ENCODE assay signal across 19 cellular contexts in genomic region chr5:164233796-164234195, GRCh38.
DNase-seq lines count a peak whose midpoint lies in the region; ATAC-seq and TF ChIP-seq lines count a peak whose summit lies in the region.
"Had no signal": no experiment of that assay in that cellular context is flagged by ENCODE, and none has a peak within 500 bp of the region (broad histone marks: within the 10 kb centered on the region; RNA-seq: fewer than 3 reads in every experiment).

No MANE protein-coding gene starts in this region.

- peak overlapping the region; percentile 47 for H3K27ac ChIP-seq in osteoblast (ENCODE audit: low read depth, low read length)
- H3K27ac ChIP-seq: left ventricle myocardium inferior had no signal

- no peak for ATAC-seq in GM21515 (IDR thresholded peaks at IDR 0.05; ENCODE audit: unreplicated experiment)
- ATAC-seq: activated CD8-positive, alpha-beta T cell treated with anti-CD3 and anti-CD28 coated beads, Interleukin-2, amount 10 ng/mL, durations not matched to agents 7 days and 5 days; activated T-cell treated with anti-CD3 and anti-CD28 coated beads, Interleukin-2, amount 50 U/mL, for 4 hours; sciatic nerve; stimulated activated naive CD8-positive, alpha-beta T cell treated with anti-CD3 and anti-CD28 coated beads, Interleukin-15, amount 100 ng/mL, for 72 hours had no signal

- H3K9me3 ChIP-seq in osteoblast (ENCODE audit: low read depth, low read length): no peaks in the 10 kb centered on the region

- CTCF ChIA-PET in Calu3 (lab: Charles Lee): interaction anchor here (0.5 to 0.7 kb wide), 2 partner anchors 30 to 36 kb away, joined by 3 to 4 read pairs; no protein-coding TSS in a partner anchor

- peak; percentile 23 for DNase-seq in Calu3
- DNase-seq in astrocyte of the cerebellum (ENCODE audit: low read depth): peak; percentile 82
- DNase-seq in fibroblast of the aortic adventitia (ENCODE audit: low read depth): peak; percentile 70
- no peak for DNase-seq in osteoblast (ENCODE audit: insufficient read length, low spot score, missing footprints)
- DNase-seq in NCI-H510A (lab: John Stamatoyannopoulos, UW): no peak
- DNase-seq in hippocampal formation (lab: John Stamatoyannopoulos, UW): no peak
- DNase-seq in HUDEP-2 (lab: John Stamatoyannopoulos, UW; ENCODE audit: unreplicated experiment in 76 of 76): no peak
- DNase-seq: activated CD8-positive, alpha-beta T cell treated with anti-CD3 and anti-CD28 coated beads, Interleukin-2, amount 10 ng/mL, durations not matched to agents 7 days and 5 days; activated T-cell treated with anti-CD3 and anti-CD28 coated beads, Interleukin-2, amount 50 U/mL, for 4 hours; effector CD8-positive, alpha-beta T cell; IMR-90; left ventricle myocardium inferior; NCI-H187; NCI-H446 treated with DMSO at 0.1 percent for 48 hours; stimulated activated CD4-positive, alpha-beta T cell treated with anti-CD3 and anti-CD28 coated beads, Interleukin-1b, Interleukin-23, amount 100 ng/mL, for 48 hours; stimulated activated naive CD8-positive, alpha-beta T cell treated with anti-CD3 and anti-CD28 coated beads, Interleukin-15, amount 100 ng/mL, for 72 hours had no signal

- no TSS peak for BruUV-seq in Calu3 (replicated peaks; lab: Mats Ljungman, UMichigan)

- no peaks in the 10 kb centered on the region for H3K79me2 ChIP-seq in osteoblast (ENCODE audit: insufficient read depth, low read length)

- H3K4me1 Mint-ChIP-seq in Calu3 (ENCODE audit: low read depth, unreplicated experiment): peaks cover 37% of the 10 kb centered on the region
- H3K4me1 Mint-ChIP-seq: stimulated activated naive CD8-positive, alpha-beta T cell treated with anti-CD3 and anti-CD28 coated beads, Interleukin-15, amount 100 ng/mL, for 72 hours had no signal

- no peaks in the 10 kb centered on the region for H4K20me1 ChIP-seq in osteoblast (ENCODE audit: insufficient read depth, low read length)

- no peak overlapping the region for H3K4me2 ChIP-seq in osteoblast (ENCODE audit: insufficient read depth, low read length)

- no peaks in the 10 kb centered on the region for H3K27me3 ChIP-seq in osteoblast (ENCODE audit: insufficient read depth, low read length)

- peak overlapping the region; percentile 50 for H2AFZ ChIP-seq in osteoblast (ENCODE audit: low read length)

- peaks cover 44% of the 10 kb centered on the region for H3K4me1 ChIP-seq in osteoblast (ENCODE audit: insufficient read depth, low read length)
- H3K4me1 ChIP-seq: left ventricle myocardium inferior had no signal

- H3K4me3 ChIP-seq in astrocyte of the cerebellum (ENCODE audit: low read depth, low read length) (no peak overlapping the region), fibroblast of the aortic adventitia (ENCODE audit: low read depth, low read length) (no peak overlapping the region), osteoblast (ENCODE audit: insufficient read depth, low read length) (no peak overlapping the region)
- H3K4me3 ChIP-seq: left ventricle myocardium inferior had no signal

- H3K4me3 Mint-ChIP-seq in Calu3 (ENCODE audit: low read depth, unreplicated experiment): no peak overlapping the region
- H3K4me3 Mint-ChIP-seq: activated CD8-positive, alpha-beta T cell treated with anti-CD3 and anti-CD28 coated beads, Interleukin-2, amount 10 ng/mL, durations not matched to agents 7 days and 5 days; activated naive CD8-positive, alpha-beta T cell; activated T-cell treated with anti-CD3 and anti-CD28 coated beads, Interleukin-2, amount 50 U/mL, for 4 hours; stimulated activated naive CD8-positive, alpha-beta T cell treated with anti-CD3 and anti-CD28 coated beads, Interleukin-15, amount 100 ng/mL, for 72 hours had no signal

- in situ Hi-C loops in astrocyte of the cerebellum (cut with HindIII; ENCODE audit: low sequenced_read_pairs): no loop called here

- intact Hi-C loops in Calu3 (cut with micrococcal nuclease; ENCODE audit: unreplicated experiment): loop anchor here (2.0 kb wide), 2 partner anchors 29 to 43 kb away; no protein-coding TSS in a partner anchor

- H3K36me3 ChIP-seq in osteoblast (ENCODE audit: insufficient read depth, low read length): no peaks in the 10 kb centered on the region
- H3K36me3 ChIP-seq: left ventricle myocardium inferior had no signal

- H3K27ac Mint-ChIP-seq in Calu3 (ENCODE audit: unreplicated experiment): peak overlapping the region; percentile 53
- H3K27ac Mint-ChIP-seq: activated CD8-positive, alpha-beta T cell treated with anti-CD3 and anti-CD28 coated beads, Interleukin-2, amount 10 ng/mL, durations not matched to agents 7 days and 5 days; activated naive CD8-positive, alpha-beta T cell; stimulated activated naive CD8-positive, alpha-beta T cell treated with anti-CD3 and anti-CD28 coated beads, Interleukin-15, amount 100 ng/mL, for 72 hours had no signal

- peaks cover 8% of the 10 kb centered on the region for H3K9me3 Mint-ChIP-seq in Calu3 (ENCODE audit: low read depth, unreplicated experiment)
- H3K9me3 Mint-ChIP-seq: stimulated activated naive CD8-positive, alpha-beta T cell treated with anti-CD3 and anti-CD28 coated beads, Interleukin-15, amount 100 ng/mL, for 72 hours had no signal

- peaks cover 11% of the 10 kb centered on the region for H3K36me3 Mint-ChIP-seq in Calu3 (ENCODE audit: insufficient read depth, unreplicated experiment)
- H3K36me3 Mint-ChIP-seq: activated naive CD8-positive, alpha-beta T cell had no signal

- no peaks in the 10 kb centered on the region for H3K27me3 Mint-ChIP-seq in Calu3 (ENCODE audit: unreplicated experiment)
- H3K27me3 Mint-ChIP-seq: stimulated activated naive CD8-positive, alpha-beta T cell treated with anti-CD3 and anti-CD28 coated beads, Interleukin-15, amount 100 ng/mL, for 72 hours had no signal

- TF ChIP-seq CTCF in Calu3 (IDR thresholded peaks at IDR 0.05; ENCODE audit: unreplicated experiment) (no peak), astrocyte of the cerebellum (IDR thresholded peaks at IDR 0.05; ENCODE audit: low read depth, low read length, missing control alignments) (no peak), fibroblast of the aortic adventitia (IDR thresholded peaks at IDR 0.05; ENCODE audit: insufficient read depth, low read length) (no peak), osteoblast (IDR thresholded peaks at IDR 0.05; ENCODE audit: extremely low read depth, low read depth, low read length) (no peak)

Comparison
In these comparisons a context has a peak if more than half of its experiments do, and no peak if none do; other contexts are left out.
1. DNase-seq: peak in Calu3 (single experiment), astrocyte of the cerebellum (single experiment) and fibroblast of the aortic adventitia (single experiment); none in osteoblast (single experiment), NCI-H510A (single experiment), hippocampal formation (0 of 2) and HUDEP-2 (0 of 76).